1 cellular context compared by ENCODE assay signal in the genomic region with DNA sequence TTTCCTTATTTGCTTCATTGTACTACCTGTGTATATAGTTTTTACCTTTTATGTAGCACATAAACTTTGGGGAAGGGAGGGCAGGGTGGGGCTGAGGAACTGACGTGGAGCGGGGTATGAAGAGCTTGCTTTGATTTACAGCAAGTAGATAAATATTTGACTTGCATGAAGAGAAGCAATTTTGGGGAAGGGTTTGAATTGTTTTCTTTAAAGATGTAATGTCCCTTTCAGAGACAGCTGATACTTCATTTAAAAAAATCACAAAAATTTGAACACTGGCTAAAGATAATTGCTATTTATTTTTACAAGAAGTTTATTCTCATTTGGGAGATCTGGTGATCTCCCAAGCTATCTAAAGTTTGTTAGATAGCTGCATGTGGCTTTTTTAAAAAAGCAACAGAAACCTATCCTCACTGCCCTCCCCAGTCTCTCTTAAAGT.
TF ChIP-seq lines count a peak whose summit lies in the region.

No MANE protein-coding gene starts in this region.

TF ChIP-seq in endothelial cell of umbilical vein, 7 proteins besides CTCF, POLR2A, EP300 and RAD21 (continued from another document):
- TF ChIP-seq GATA2 (IDR thresholded peaks at IDR 0.05; ENCODE audit: insufficient read depth, insufficient read length, low read depth, low read length) = no peak
